In the genomic region with DNA sequence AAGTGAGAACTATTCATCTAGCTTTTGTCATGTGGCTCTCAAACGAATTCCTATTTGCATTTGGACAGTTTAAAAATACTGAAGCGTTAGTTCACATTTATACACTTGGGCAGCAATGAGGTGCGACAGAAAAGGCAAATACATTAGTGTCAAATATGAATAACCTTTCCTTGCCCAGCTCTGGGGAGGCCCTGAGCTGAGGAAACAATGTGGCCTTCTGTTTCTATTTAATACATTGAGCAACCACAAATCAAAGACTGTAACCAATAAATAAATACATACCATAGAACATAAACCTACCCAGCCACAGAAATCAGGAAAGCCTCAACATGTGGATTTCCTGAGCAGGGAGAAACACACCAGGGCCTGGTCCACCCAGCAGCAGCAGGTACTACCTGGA, we compare ENCODE assay signal across 20 cellular contexts.
"Had no signal": no experiment of that assay in that cellular context is flagged by ENCODE, and none has a peak within 500 bp of the region (broad histone marks: within the 10 kb centered on the region; RNA-seq: fewer than 3 reads in every experiment).

No MANE protein-coding gene starts in this region.

- H3K9me3 ChIP-seq: SJSA1 had no signal

- H3K27ac ChIP-seq: breast epithelium, SJSA1 had no signal

- H3K4me3 ChIP-seq: breast epithelium, SJSA1 had no signal

- DNase-seq: activated CD4-positive, alpha-beta T cell treated with anti-CD3 and anti-CD28 coated beads for 4 hours; activated CD8-positive, alpha-beta memory T cell treated with anti-CD3 and anti-CD28 coated beads, Interleukin-2, amount 50 U/mL, for 48 hours; activated CD8-positive, alpha-beta T cell treated with anti-CD3 and anti-CD28 coated beads, Interleukin-2, amount 10 ng/mL, durations not matched to agents 7 days and 5 days; activated naive CD4-positive, alpha-beta T cell treated with anti-CD3 and anti-CD28 coated beads, Interleukin-2, amount 50 U/mL, for 16 hours; activated naive CD8-positive, alpha-beta T cell treated with anti-CD3 and anti-CD28 coated beads, Interleukin-2, amount 10 ng/mL, durations not matched to agents 7 days and 5 days; activated T-cell treated with anti-CD3 and anti-CD28 coated beads, Interleukin-2, amount 50 U/mL, for 1 hour; aorta; caudate nucleus; KG1; NCI-H1048; NCI-H146; NCI-H187 treated with DMSO at 0.1 percent for 48 hours; NCI-H2081 treated with DMSO at 0.1 percent for 48 hours; NCI-H748 treated with DMSO at 0.1 percent for 48 hours; NK-92 treated with Interleukin-12 subunit alpha and Interleukin-12 subunit beta, amount 100 ng/mL, for 24 hours; OCI-M1; RPMI8226 had no signal

- H3K4me1 Mint-ChIP-seq: activated naive CD8-positive, alpha-beta T cell treated with anti-CD3 and anti-CD28 coated beads, Interleukin-2, amount 10 ng/mL, durations not matched to agents 7 days and 5 days had no signal

- H3K4me1 ChIP-seq: breast epithelium had no signal

- H3K27me3 ChIP-seq: breast epithelium, SJSA1 had no signal

- H3K36me3 Mint-ChIP-seq: activated naive CD8-positive, alpha-beta T cell treated with anti-CD3 and anti-CD28 coated beads, Interleukin-2, amount 10 ng/mL, durations not matched to agents 7 days and 5 days had no signal

- H3K36me3 ChIP-seq: breast epithelium, SJSA1 had no signal

- H3K4me3 Mint-ChIP-seq: activated CD8-positive, alpha-beta T cell treated with anti-CD3 and anti-CD28 coated beads, Interleukin-2, amount 10 ng/mL, durations not matched to agents 7 days and 5 days; activated naive CD8-positive, alpha-beta T cell treated with anti-CD3 and anti-CD28 coated beads, Interleukin-2, amount 10 ng/mL, durations not matched to agents 7 days and 5 days; T-helper 1 cell treated with Interleukin-12 subunit alpha and Interleukin-12 subunit beta and Interleukin-4 antibody, amounts not matched to agents 30 μg/mL and 1 μg/mL, for 36 hours had no signal

- H3K27ac Mint-ChIP-seq: activated CD8-positive, alpha-beta T cell treated with anti-CD3 and anti-CD28 coated beads, Interleukin-2, amount 10 ng/mL, durations not matched to agents 7 days and 5 days; activated naive CD8-positive, alpha-beta T cell treated with anti-CD3 and anti-CD28 coated beads, Interleukin-2, amount 10 ng/mL, durations not matched to agents 7 days and 5 days; T-helper 1 cell treated with Interleukin-12 subunit alpha and Interleukin-12 subunit beta and Interleukin-4 antibody, amounts not matched to agents 30 μg/mL and 1 μg/mL, for 36 hours had no signal
